ENCODE assay signal across 8 cellular contexts in the genomic region with DNA sequence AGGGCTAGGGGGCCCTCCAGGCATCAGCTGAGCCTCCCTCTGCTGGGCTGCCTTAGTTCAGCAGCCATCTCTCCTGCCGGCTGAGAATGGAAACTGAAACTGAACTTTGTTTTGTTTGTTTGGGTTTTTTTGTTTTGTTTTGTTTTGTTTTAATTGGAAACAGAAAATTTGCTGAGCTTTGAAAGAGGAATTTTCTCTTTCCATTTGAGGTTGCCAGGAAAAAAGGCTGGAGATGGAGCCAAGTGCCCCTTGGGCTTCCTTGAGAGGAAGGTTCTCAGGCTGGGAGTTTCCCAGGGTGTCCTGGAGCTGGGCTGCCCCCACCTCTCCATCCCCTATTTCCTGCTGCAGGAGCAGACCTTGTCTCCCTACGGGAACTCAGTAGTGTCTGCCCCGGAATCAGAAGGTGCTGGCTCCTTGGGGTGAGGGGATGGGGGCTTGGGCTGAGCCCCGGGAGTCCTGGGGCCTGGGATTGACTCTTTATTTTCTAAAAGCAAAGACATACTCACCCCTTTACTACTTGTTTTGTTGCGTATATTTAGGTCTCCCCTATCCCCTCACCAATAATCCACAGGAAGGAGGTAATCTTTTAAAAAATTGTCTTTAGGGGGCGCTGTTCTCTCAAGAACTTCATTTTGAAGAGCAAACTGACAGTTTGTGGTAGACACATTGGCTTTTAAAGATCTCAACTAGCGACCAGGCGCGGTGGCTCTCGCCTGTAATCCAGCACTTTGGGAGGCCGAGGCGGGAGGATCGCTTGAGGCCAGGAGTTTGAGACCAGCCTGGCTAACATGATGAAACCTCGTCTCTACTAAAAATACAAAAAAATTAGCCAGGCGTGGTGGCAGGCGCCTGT. TPM values are rescaled to one million over a fixed set of nuclear protein-coding genes. Genes with fewer than 3 reads are reported as not detected.
DNase-seq lines count a peak whose midpoint lies in the region; ATAC-seq, FAIRE-seq and TF ChIP-seq lines count a peak whose summit lies in the region.

No MANE protein-coding gene starts in this region.

- H3K27me3 Mint-ChIP-seq in stimulated activated naive CD8-positive, alpha-beta T cell treated with anti-CD3 and anti-CD28 coated beads, Interleukin-15, Interleukin-2, amounts not matched to agents 100 ng/mL and 50 ng/mL, for 24 hours: no peaks in the 10 kb centered on the region

- no peak for FAIRE-seq in A549 (lab: Jason Lieb, UNC)
- peak; percentile 79 for FAIRE-seq in GM12891 (lab: Jason Lieb, UNC)

- POLR2A ChIA-PET in A549 (lab: Yijun Ruan, JAX): no interaction called here

- CTCF ChIA-PET in A549 (lab: Yijun Ruan, JAX): interaction anchor here (0.6 to 6.0 kb wide), 40 partner anchors 9 to 695 kb away, joined by 3 to 40 read pairs (median 4); no protein-coding TSS in a partner anchor

- ATAC-seq in A549 (peak; percentile 86 to 88), HG02798 (IDR thresholded peaks at IDR 0.05; ENCODE audit: poor library complexity, unreplicated experiment) (peak; percentile 83), lung (ENCODE audit: insufficient read depth, low FRiP score) (no peak)

- H3K36me3 Mint-ChIP-seq in stimulated activated naive CD8-positive, alpha-beta T cell treated with anti-CD3 and anti-CD28 coated beads, Interleukin-15, Interleukin-2, amounts not matched to agents 100 ng/mL and 50 ng/mL, for 24 hours (ENCODE audit: low read depth): no peaks in the 10 kb centered on the region

- peaks cover 24% of the 10 kb centered on the region for H3K4me1 Mint-ChIP-seq in stimulated activated naive CD8-positive, alpha-beta T cell treated with anti-CD3 and anti-CD28 coated beads, Interleukin-15, Interleukin-2, amounts not matched to agents 100 ng/mL and 50 ng/mL, for 24 hours (ENCODE audit: low read depth)

- peaks cover 6% of the 10 kb centered on the region; the same call in 1 of the 3 replicates for H3K4me1 ChIP-seq in A549
- H3K4me1 ChIP-seq in lung (ENCODE audit: control insufficient read depth in 2 of 2, insufficient read depth in 2 of 2, low read length in 2 of 2): peaks cover 0 to 1% of the 10 kb centered on the region in 2 donors

- peak overlapping the region; percentile 76 for H3K4me2 ChIP-seq in A549

- DNase-seq in A549 (ENCODE audit: low read depth in 1 of 2, low spot score in 1 of 2) (peak; percentile 38 to 76), GM12891 (ENCODE audit: insufficient read length, low spot score) (peak; percentile 47), NCI-H1694 treated with DMSO at 0.1 percent for 48 hours (lab: John Stamatoyannopoulos, UW) (peak; percentile 18), dermis microvascular lymphatic vessel endothelial cell (ENCODE audit: low read depth in 2 of 2) (peak; percentile 45 to 65), lung (ENCODE audit: low spot score) (no peak)
- DNase-seq in activated CD4-positive, alpha-beta T cell treated with anti-CD3 and anti-CD28 coated beads for 4 hours: peak; percentile 40 to 59

- WGBS in A549 (ENCODE audit: missing lambda C conversion rate): 20% methylated on average over 16 of the region's 16 CpGs
- 44% methylated on average over 16 of the region's 16 CpGs for WGBS in lung, 2 donors

- H3K27ac ChIP-seq in A549: peak overlapping the region; percentile 48 to 84; a peak in 5 of 6 replicates
- H3K27ac ChIP-seq in lung (ENCODE audit: low read depth in 1 of 2, low read length in 1 of 2): peak overlapping the region; percentile 37 to 72

- no peaks in the 10 kb centered on the region for H3K9me3 Mint-ChIP-seq in stimulated activated naive CD8-positive, alpha-beta T cell treated with anti-CD3 and anti-CD28 coated beads, Interleukin-15, Interleukin-2, amounts not matched to agents 100 ng/mL and 50 ng/mL, for 24 hours

- H3K4me3 ChIP-seq in A549: 0 out of 3 replicates have a peak overlapping the region, but pooled peaks have one; percentile 11
- H3K4me3 ChIP-seq in lung: no peak overlapping the region

- TF ChIP-seq POLR2A in A549 (IDR thresholded peaks at IDR 0.05; ENCODE audit: low read length): no peak
- TF ChIP-seq POLR2A in GM12891 (IDR thresholded peaks at IDR 0.05; ENCODE audit: low read depth, low read length): no peak

- no peaks in the 10 kb centered on the region for H3K36me3 ChIP-seq in lung (ENCODE audit: control insufficient read depth in 2 of 2, insufficient read depth in 2 of 2, low read length in 2 of 2)

- no peaks in the 10 kb centered on the region for H3K9me3 ChIP-seq in A549
- no peaks in the 10 kb centered on the region for H3K9me3 ChIP-seq in lung (ENCODE audit: control insufficient read depth in 2 of 2, insufficient read depth in 1 of 2, low read length in 1 of 2)

- peak; percentile 61 to 67 for TF ChIP-seq RAD21 in A549 (conservative IDR thresholded peaks at IDR 0.05 in 1 of 2, IDR thresholded peaks at IDR 0.05 in 1 of 2)

- TF ChIP-seq EP300 in A549 (IDR thresholded peaks at IDR 0.05): no peak

- peak overlapping the region; percentile 81 for H3K4me3 Mint-ChIP-seq in stimulated activated naive CD8-positive, alpha-beta T cell treated with anti-CD3 and anti-CD28 coated beads, Interleukin-15, Interleukin-2, amounts not matched to agents 100 ng/mL and 50 ng/mL, for 24 hours

- H3K27me3 ChIP-seq in lung (ENCODE audit: control insufficient read depth, insufficient read depth): no peaks in the 10 kb centered on the region

- TF ChIP-seq CTCF in A549 (IDR thresholded peaks at IDR 0.05): peak; percentile 68
- TF ChIP-seq CTCF in lung (IDR thresholded peaks at IDR 0.05; ENCODE audit: control extremely low read depth, extremely low read depth): peak; percentile 25

- H3K27ac Mint-ChIP-seq in stimulated activated naive CD8-positive, alpha-beta T cell treated with anti-CD3 and anti-CD28 coated beads, Interleukin-15, Interleukin-2, amounts not matched to agents 100 ng/mL and 50 ng/mL, for 24 hours: peak overlapping the region; percentile 91

TF ChIP-seq in A549, 52 proteins besides CTCF, POLR2A, EP300 and RAD21 (continues in another document):
- peak; percentile 72; the same call in 1 of the 2 replicates for TF ChIP-seq KDM5A (IDR thresholded peaks at IDR 0.05)
- peak; percentile 38; the same call in 2 of the 3 replicates for TF ChIP-seq SMC3 (IDR thresholded peaks at IDR 0.05)
- peak; percentile 5 for TF ChIP-seq MAFK (IDR thresholded peaks at IDR 0.05; ENCODE audit: partially characterized antibody)
- no peak for TF ChIP-seq HOXA7 (CRISPR knock-in tag; IDR thresholded peaks at IDR 0.05)

TF ChIP-seq in GM12891, 5 proteins besides CTCF, POLR2A, EP300 and RAD21:
- no peak for TF ChIP-seq PAX5 (IDR thresholded peaks at IDR 0.05; ENCODE audit: insufficient read depth, low read length, severe bottlenecking)
- no peak for TF ChIP-seq SPI1 (IDR thresholded peaks at IDR 0.05; ENCODE audit: low read depth, low read length)
- TF ChIP-seq POLR2AphosphoS5 (IDR thresholded peaks at IDR 0.05; ENCODE audit: low read depth, low read length): no peak
- no peak for TF ChIP-seq POU2F2 (IDR thresholded peaks at IDR 0.05; ENCODE audit: low read depth, low read length)
- no peak for TF ChIP-seq TAF1 (IDR thresholded peaks at IDR 0.05; ENCODE audit: low read depth, low read length)

RNA-seq across cellular contexts. Expression of gene OASL, which starts 21.3 kb away (rescaled TPM):
- polyA plus RNA-seq in A549 (2011; rRNA removed) (0.61 and 0.81 TPM in 2 replicates), A549 (2017; fragmentation: RNase III; extraction: RNeasy Plus Mini Kit Qiagen cat#74134 plus additional on column Dnase treatment) (0.64 to 0.94 TPM (median 0.90 TPM) in 3 replicates), lung (10 to 100 TPM in 1 of 2 donors, 1 to 10 TPM in 1; 7.8 to 10.5 TPM)
- polyA plus RNA-seq in A549 (2012; cell fraction: cytosol; rRNA removed): 0.21 and 0.26 TPM in 2 replicates
- 0.25 and 0.31 TPM in 2 replicates for polyA plus RNA-seq in A549 (2012; cell fraction: nucleus; rRNA removed)
- 0.39 and 0.41 TPM in 2 replicates for polyA minus RNA-seq in A549 (2011; rRNA and poly(A)+ RNA removed)
- 3.1 TPM for polyA plus RNA-seq in GM12891 (2012; ENCODE audit: low read depth, missing spikeins)
- total RNA-seq in dermis microvascular lymphatic vessel endothelial cell (0.25 and 0.26 TPM in 2 replicates), lung (10 to 100 TPM in 1 of 2 donors, under 1 TPM in 1; 0.60 to 11.1 TPM)

RNA-seq across cellular contexts. Expression of gene C12orf43, which starts 44.1 kb away (rescaled TPM):
- 19.2 and 20.5 TPM in 2 replicates for polyA plus RNA-seq in A549 (2011; rRNA removed)
- polyA plus RNA-seq in A549 (2012; cell fraction: cytosol; rRNA removed): 25.2 and 28.8 TPM in 2 replicates
- 12.6 and 15.0 TPM in 2 replicates for polyA plus RNA-seq in A549 (2012; cell fraction: nucleus; rRNA removed)
- 17.3 to 21.2 TPM (median 20.0 TPM) in 3 replicates for polyA plus RNA-seq in A549 (2017; fragmentation: RNase III; extraction: RNeasy Plus Mini Kit Qiagen cat#74134 plus additional on column Dnase treatment)
- 9.1 and 15.2 TPM in 2 replicates for polyA minus RNA-seq in A549 (2011; rRNA and poly(A)+ RNA removed)
- polyA plus RNA-seq in GM12891 (2012; ENCODE audit: low read depth, missing spikeins): 12.8 TPM
- 12.6 and 14.9 TPM in 2 replicates for total RNA-seq in dermis microvascular lymphatic vessel endothelial cell
- total RNA-seq in lung: 10 to 100 TPM; 11.7 to 17.6 TPM
- polyA plus RNA-seq in lung: 10 to 100 TPM in 1 of 2 donors, 1 to 10 TPM in 1; 9.9 to 13.3 TPM
